Comparison of ENCODE assay signal across 8 cellular contexts in the genomic region with DNA sequence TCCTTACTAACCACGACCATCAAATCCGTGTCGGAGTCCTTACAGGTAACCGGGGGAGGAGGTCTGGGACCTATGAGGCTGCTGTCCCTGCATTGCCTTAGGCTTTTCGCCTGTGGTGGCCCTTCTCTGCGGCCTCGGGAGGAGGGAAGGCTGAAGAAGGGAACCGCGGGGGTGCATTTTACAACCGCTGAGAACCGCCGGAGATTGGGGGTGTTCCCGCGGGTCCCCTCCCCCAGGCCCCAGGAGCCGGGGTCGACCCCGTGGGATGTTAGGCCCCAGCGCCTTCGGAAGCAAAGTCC. TPM values are rescaled to one million over a fixed set of nuclear protein-coding genes. Genes with fewer than 3 reads are reported as not detected.
DNase-seq lines count a peak whose midpoint lies in the region; ATAC-seq and TF ChIP-seq lines count a peak whose summit lies in the region.

No MANE protein-coding gene starts in this region.

- H2AK5ac ChIP-seq in mesenchymal stem cell (ENCODE audit: low read length, severe bottlenecking) = no peak overlapping the region

- H3K23ac ChIP-seq in mesenchymal stem cell (ENCODE audit: low read length in 2 of 2) = peak overlapping the region in 1 of 2 experiments; percentile 1

- peak overlapping the region; percentile 94 for H3K4me3 ChIP-seq in left ventricle myocardium inferior
- H3K4me3 ChIP-seq in ascending aorta = peak overlapping the region; percentile 82 to 84
- H3K4me3 ChIP-seq in mesenchymal stem cell (ENCODE audit: insufficient read depth in 1 of 2, low read depth in 1 of 2, low read length in 2 of 2) = peak overlapping the region; percentile 64 to 97
- peak overlapping the region; percentile 80 to 81 for H3K4me3 ChIP-seq in aorta (ENCODE audit: low read length in 2 of 2)

- H3K4me2 ChIP-seq in mesenchymal stem cell (ENCODE audit: low read length, poor library complexity, severe bottlenecking) = peak overlapping the region; percentile 93

- no peaks in the 10 kb centered on the region for H3K9me3 ChIP-seq in left ventricle myocardium inferior (replicated peaks)
- H3K9me3 ChIP-seq in ascending aorta = no peaks in the 10 kb centered on the region
- H3K9me3 ChIP-seq in mesenchymal stem cell (ENCODE audit: control insufficient read depth, low read length) = no peaks in the 10 kb centered on the region
- H3K9me3 ChIP-seq in aorta (ENCODE audit: control insufficient read depth, low read length) = no peaks in the 10 kb centered on the region

- no peak overlapping the region for H3K4ac ChIP-seq in mesenchymal stem cell (ENCODE audit: low read depth in 1 of 2, low read length in 2 of 2)

- intact Hi-C loops in left ventricle myocardium inferior (cut with micrococcal nuclease) = no loop called here
- intact Hi-C loops in Right ventricle myocardium superior (cut with DNase I) = no loop called here
- intact Hi-C loops in ascending aorta (cut with DNase I) = loop anchor here (1.0 to 5.0 kb wide), 3 partner anchors 733 to 1096 kb away; a partner anchor contains a TSS
- intact Hi-C loops in aorta (cut with DNase I) = no loop called here

- no peak overlapping the region for H2BK5ac ChIP-seq in mesenchymal stem cell (ENCODE audit: low read depth, low read length, poor library complexity, severe bottlenecking)

- no peak for ATAC-seq in Right ventricle myocardium superior (ENCODE audit: poor library complexity)
- ATAC-seq in aorta (ENCODE audit: low FRiP score) = no peak
- no peak for ATAC-seq in GM21529 (IDR thresholded peaks at IDR 0.05; ENCODE audit: unreplicated experiment)

- no peak for TF ChIP-seq CTCF in left ventricle myocardium inferior (IDR thresholded peaks at IDR 0.05; ENCODE audit: borderline replicate concordance)
- no peak for TF ChIP-seq CTCF in ascending aorta (IDR thresholded peaks at IDR 0.05)

- no peak overlapping the region for H2BK15ac ChIP-seq in mesenchymal stem cell (ENCODE audit: low read depth, poor library complexity, severe bottlenecking)

- H3K36me3 ChIP-seq in left ventricle myocardium inferior = no peaks in the 10 kb centered on the region
- no peaks in the 10 kb centered on the region for H3K36me3 ChIP-seq in ascending aorta
- H3K36me3 ChIP-seq in mesenchymal stem cell (ENCODE audit: control insufficient read depth in 1 of 2, insufficient read depth in 2 of 2, low read depth in 1 of 2, low read length in 2 of 2) = no peaks in the 10 kb centered on the region
- no peaks in the 10 kb centered on the region for H3K36me3 ChIP-seq in aorta (ENCODE audit: control insufficient read depth in 1 of 2, insufficient read depth in 2 of 2, low read length in 1 of 2)

- H3K79me1 ChIP-seq in mesenchymal stem cell (replicated peaks; ENCODE audit: low read length, poor library complexity, severe bottlenecking) = peaks cover 7% of the 10 kb centered on the region

- no peak overlapping the region for H2AFZ ChIP-seq in mesenchymal stem cell (ENCODE audit: low read depth, low read length)

- H2BK120ac ChIP-seq in mesenchymal stem cell (ENCODE audit: low read depth, low read length) = no peak overlapping the region

- H3K27ac ChIP-seq in left ventricle myocardium inferior (replicated peaks) (peak overlapping the region; percentile 97), ascending aorta (peak overlapping the region; percentile 85 to 92), mesenchymal stem cell (ENCODE audit: low read length, poor library complexity, severe bottlenecking) (peak overlapping the region; percentile 28), aorta (ENCODE audit: low read depth in 1 of 2, low read length in 2 of 2) (peak overlapping the region; percentile 14 to 41)

- no peak overlapping the region for H2BK12ac ChIP-seq in mesenchymal stem cell (ENCODE audit: low read length in 2 of 2)

- WGBS in mesenchymal stem cell = under 1% methylated on average over 19 of the region's 19 CpGs
- 0% methylated on average over 15 to 19 of the region's 19 CpGs for WGBS in aorta, 2 donors

- H4K91ac ChIP-seq in mesenchymal stem cell (ENCODE audit: low read length) = no peak overlapping the region

- H3K9ac ChIP-seq in mesenchymal stem cell (ENCODE audit: low read length) = peak overlapping the region; percentile 93

- H3K4me1 ChIP-seq in left ventricle myocardium inferior (peaks cover 73% of the 10 kb centered on the region), ascending aorta (peaks cover 0 to 2% of the 10 kb centered on the region in 2 donors), mesenchymal stem cell (ENCODE audit: control insufficient read depth, insufficient read depth, low read depth, low read length) (peaks cover 2% of the 10 kb centered on the region), aorta (ENCODE audit: control insufficient read depth in 1 of 2, insufficient read depth in 2 of 2, low read length in 2 of 2) (no peaks in the 10 kb centered on the region)

- peak overlapping the region; percentile 5 to 6 for H3K18ac ChIP-seq in mesenchymal stem cell (ENCODE audit: low read depth in 1 of 2, low read length in 2 of 2)

- no peak overlapping the region for H4K8ac ChIP-seq in mesenchymal stem cell (ENCODE audit: low read length)

- DNase-seq in left ventricle myocardium inferior = no peak
- DNase-seq in Right ventricle myocardium superior = no peak
- no peak for DNase-seq in ascending aorta (ENCODE audit: low spot score in 2 of 2)
- no peak for DNase-seq in mesenchymal stem cell
- DNase-seq in aorta = no peak
- no peak for DNase-seq in COLO829 (ENCODE audit: low spot score)
- no peak for DNase-seq in islet precursor cell

- H3K27me3 ChIP-seq in left ventricle myocardium inferior (ENCODE audit: low read depth) (no peaks in the 10 kb centered on the region), ascending aorta (no peaks in the 10 kb centered on the region), mesenchymal stem cell (ENCODE audit: control insufficient read depth in 1 of 2, insufficient read depth in 1 of 2, low read length in 2 of 2) (no peaks in the 10 kb centered on the region), aorta (ENCODE audit: control insufficient read depth in 1 of 2, insufficient read depth in 2 of 2, low read length in 1 of 2) (no peaks in the 10 kb centered on the region)

- no peak overlapping the region for H3K14ac ChIP-seq in mesenchymal stem cell (ENCODE audit: low read length in 2 of 2)

RNA-seq across cellular contexts. Expression of a gene that starts 0.5 kb away (rescaled TPM):
- total RNA-seq in left ventricle myocardium inferior (33.4 TPM), Right ventricle myocardium superior (25.1 TPM), ascending aorta (3.3 TPM), aorta (10 to 100 TPM; 16.1 to 22.2 TPM)
- polyA plus RNA-seq in mesenchymal stem cell (2013, experiment 1 of 2) = 8.8 TPM
- 9.2 TPM for polyA plus RNA-seq in mesenchymal stem cell (2013, experiment 2 of 2)
- polyA plus RNA-seq in aorta = 10 to 100 TPM in 1 of 2 donors, 1 to 10 TPM in 1; 6.3 to 12.7 TPM

RNA-seq across cellular contexts. Expression of a gene that starts 22.3 kb away (rescaled TPM):
- total RNA-seq in left ventricle myocardium inferior (not detected), Right ventricle myocardium superior (not detected), ascending aorta (not detected), aorta (not detected)
- polyA plus RNA-seq in mesenchymal stem cell (2013, experiment 1 of 2) = not detected
- polyA plus RNA-seq in mesenchymal stem cell (2013, experiment 2 of 2) = not detected
- polyA plus RNA-seq in aorta = not detected

Comparison
In these comparisons a context has a peak if more than half of its experiments do, and no peak if none do; other contexts are left out.
1. H3K27ac ChIP-seq: peak in every context shown above with its lines; median percentile 97 in left ventricle myocardium inferior; 88 in ascending aorta; 28 in mesenchymal stem cell; 28 in aorta.